1 cellular context compared by ENCODE assay signal in the genomic region with DNA sequence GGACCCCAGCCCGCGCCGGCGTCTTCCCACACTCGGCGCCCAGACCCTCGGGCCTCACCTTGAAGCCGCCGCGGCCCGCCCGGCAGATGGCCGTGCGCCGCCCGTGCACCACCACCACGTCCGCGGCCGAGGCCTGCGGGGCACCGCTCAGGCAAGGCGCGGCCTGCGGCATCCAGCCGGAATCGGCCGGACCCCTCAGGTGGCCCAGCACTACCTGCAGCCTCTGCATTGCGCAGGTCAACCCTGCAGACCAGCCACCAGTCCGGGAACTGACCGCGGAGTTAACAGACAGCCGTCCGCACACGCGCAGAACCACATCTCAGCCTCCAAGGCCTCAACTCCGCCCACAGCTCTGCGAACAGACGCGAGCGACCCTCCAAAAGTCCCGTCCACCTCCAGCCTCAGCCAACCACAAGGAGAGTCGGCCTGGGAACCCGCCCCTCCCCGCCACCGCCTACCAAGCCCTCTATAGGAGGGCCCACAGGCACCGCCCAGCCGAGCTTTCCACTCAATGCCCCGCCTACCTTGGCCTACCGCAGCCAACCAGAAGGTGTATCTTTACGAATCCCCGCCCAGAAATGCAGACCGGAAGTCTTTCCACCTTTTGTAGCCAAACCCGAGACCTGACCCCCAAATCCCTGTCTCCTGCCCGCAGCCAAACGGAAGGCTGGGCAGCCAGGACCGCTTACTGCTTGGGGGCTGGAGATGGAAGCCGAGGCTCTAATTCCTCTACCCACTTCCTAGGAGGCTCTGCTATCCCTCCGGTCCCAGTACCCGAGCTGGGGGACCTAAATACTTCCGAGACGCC.
TF ChIP-seq lines count a peak whose summit lies in the region.

A gene with protein sequence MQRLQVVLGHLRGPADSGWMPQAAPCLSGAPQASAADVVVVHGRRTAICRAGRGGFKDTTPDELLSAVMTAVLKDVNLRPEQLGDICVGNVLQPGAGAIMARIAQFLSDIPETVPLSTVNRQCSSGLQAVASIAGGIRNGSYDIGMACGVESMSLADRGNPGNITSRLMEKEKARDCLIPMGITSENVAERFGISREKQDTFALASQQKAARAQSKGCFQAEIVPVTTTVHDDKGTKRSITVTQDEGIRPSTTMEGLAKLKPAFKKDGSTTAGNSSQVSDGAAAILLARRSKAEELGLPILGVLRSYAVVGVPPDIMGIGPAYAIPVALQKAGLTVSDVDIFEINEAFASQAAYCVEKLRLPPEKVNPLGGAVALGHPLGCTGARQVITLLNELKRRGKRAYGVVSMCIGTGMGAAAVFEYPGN (minus strand): TSS at position 321 of the 808 bp plus-strand sequence. CDS start 92 bp downstream, at position 229.

TF ChIP-seq in GM12878, 131 proteins besides CTCF, POLR2A, EP300 and RAD21 (continued from another document and continues in another):
- TF ChIP-seq TARDBP (IDR thresholded peaks at IDR 0.05; ENCODE audit: borderline replicate concordance), result no peak
- TF ChIP-seq EED (IDR thresholded peaks at IDR 0.05; ENCODE audit: low read depth), result peak; percentile 65; the same call in 1 of the 2 replicates
- TF ChIP-seq, protein P1, sequence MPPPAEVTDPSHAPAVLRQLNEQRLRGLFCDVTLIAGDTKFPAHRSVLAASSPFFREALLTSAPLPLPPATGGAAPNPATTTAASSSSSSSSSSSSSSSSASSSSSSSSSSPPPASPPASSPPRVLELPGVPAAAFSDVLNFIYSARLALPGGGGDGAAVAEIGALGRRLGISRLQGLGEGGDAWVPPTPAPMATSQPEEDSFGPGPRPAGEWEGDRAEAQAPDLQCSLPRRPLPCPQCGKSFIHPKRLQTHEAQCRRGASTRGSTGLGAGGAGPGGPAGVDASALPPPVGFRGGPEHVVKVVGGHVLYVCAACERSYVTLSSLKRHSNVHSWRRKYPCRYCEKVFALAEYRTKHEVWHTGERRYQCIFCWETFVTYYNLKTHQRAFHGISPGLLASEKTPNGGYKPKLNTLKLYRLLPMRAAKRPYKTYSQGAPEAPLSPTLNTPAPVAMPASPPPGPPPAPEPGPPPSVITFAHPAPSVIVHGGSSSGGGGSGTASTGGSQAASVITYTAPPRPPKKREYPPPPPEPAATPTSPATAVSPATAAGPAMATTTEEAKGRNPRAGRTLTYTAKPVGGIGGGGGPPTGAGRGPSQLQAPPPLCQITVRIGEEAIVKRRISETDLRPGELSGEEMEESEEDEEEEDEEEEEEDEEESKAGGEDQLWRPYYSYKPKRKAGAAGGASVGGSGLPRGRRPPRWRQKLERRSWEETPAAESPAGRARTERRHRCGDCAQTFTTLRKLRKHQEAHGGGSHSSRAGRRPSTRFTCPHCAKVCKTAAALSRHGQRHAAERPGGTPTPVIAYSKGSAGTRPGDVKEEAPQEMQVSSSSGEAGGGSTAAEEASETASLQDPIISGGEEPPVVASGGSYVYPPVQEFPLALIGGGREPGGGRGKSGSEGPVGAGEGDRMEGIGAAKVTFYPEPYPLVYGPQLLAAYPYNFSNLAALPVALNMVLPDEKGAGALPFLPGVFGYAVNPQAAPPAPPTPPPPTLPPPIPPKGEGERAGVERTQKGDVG (CRISPR knock-in tag; IDR thresholded peaks at IDR 0.05), result no peak
- TF ChIP-seq KAT2A (conservative IDR thresholded peaks at IDR 0.05; ENCODE audit: control insufficient read depth, low read depth, low read length), result no peak
- peak; percentile 90 for TF ChIP-seq NKRF (conservative IDR thresholded peaks at IDR 0.05)
- TF ChIP-seq YY1 (IDR thresholded peaks at IDR 0.05; ENCODE audit: low read depth, low read length), result 0 out of 2 replicates have a peak, but pooled peaks have one; percentile 20
- TF ChIP-seq IKZF2 (IDR thresholded peaks at IDR 0.05), result peak; percentile 54 to 75; a peak in 3 of 4 replicates
- TF ChIP-seq ESRRA (IDR thresholded peaks at IDR 0.05; ENCODE audit: low read length), result no peak
- no peak for TF ChIP-seq RBBP5 (conservative IDR thresholded peaks at IDR 0.05)
- no peak for TF ChIP-seq EGR1 (IDR thresholded peaks at IDR 0.05; ENCODE audit: borderline replicate concordance in 1 of 2, low read depth in 2 of 2, low read length in 2 of 2)
- TF ChIP-seq ZNF592 (IDR thresholded peaks at IDR 0.05), result no peak
- TF ChIP-seq, protein P2, sequence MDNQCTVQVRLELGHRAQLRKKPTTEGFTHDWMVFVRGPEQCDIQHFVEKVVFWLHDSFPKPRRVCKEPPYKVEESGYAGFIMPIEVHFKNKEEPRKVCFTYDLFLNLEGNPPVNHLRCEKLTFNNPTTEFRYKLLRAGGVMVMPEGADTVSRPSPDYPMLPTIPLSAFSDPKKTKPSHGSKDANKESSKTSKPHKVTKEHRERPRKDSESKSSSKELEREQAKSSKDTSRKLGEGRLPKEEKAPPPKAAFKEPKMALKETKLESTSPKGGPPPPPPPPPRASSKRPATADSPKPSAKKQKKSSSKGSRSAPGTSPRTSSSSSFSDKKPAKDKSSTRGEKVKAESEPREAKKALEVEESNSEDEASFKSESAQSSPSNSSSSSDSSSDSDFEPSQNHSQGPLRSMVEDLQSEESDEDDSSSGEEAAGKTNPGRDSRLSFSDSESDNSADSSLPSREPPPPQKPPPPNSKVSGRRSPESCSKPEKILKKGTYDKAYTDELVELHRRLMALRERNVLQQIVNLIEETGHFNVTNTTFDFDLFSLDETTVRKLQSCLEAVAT (IDR thresholded peaks at IDR 0.05), result no peak
- TF ChIP-seq, protein P3, sequence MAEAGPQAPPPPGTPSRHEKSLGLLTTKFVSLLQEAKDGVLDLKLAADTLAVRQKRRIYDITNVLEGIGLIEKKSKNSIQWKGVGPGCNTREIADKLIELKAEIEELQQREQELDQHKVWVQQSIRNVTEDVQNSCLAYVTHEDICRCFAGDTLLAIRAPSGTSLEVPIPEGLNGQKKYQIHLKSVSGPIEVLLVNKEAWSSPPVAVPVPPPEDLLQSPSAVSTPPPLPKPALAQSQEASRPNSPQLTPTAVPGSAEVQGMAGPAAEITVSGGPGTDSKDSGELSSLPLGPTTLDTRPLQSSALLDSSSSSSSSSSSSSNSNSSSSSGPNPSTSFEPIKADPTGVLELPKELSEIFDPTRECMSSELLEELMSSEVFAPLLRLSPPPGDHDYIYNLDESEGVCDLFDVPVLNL (IDR thresholded peaks at IDR 0.05; ENCODE audit: low read depth, low read length), result no peak
- no peak for TF ChIP-seq YBX1 (IDR thresholded peaks at IDR 0.05)
- no peak; the same call in 1 of the 2 replicates for TF ChIP-seq NR2C1 (IDR thresholded peaks at IDR 0.05)
- TF ChIP-seq NBN (IDR thresholded peaks at IDR 0.05), result no peak
- peak; percentile 44; the same call in 1 of the 2 replicates for TF ChIP-seq SIN3A (IDR thresholded peaks at IDR 0.05; ENCODE audit: low read depth, low read length)
- no peak for TF ChIP-seq CHD4 (IDR thresholded peaks at IDR 0.05)
- TF ChIP-seq KDM1A (IDR thresholded peaks at IDR 0.05; ENCODE audit: borderline replicate concordance), result no peak
- no peak for TF ChIP-seq NFYA (IDR thresholded peaks at IDR 0.05; ENCODE audit: borderline replicate concordance, low read depth, low read length)
- TF ChIP-seq CBFB (IDR thresholded peaks at IDR 0.05; ENCODE audit: low read depth), result peak; percentile 71; the same call in 1 of the 2 replicates
- TF ChIP-seq ZNF274 (IDR thresholded peaks at IDR 0.05; ENCODE audit: insufficient read depth, insufficient read length), result no peak
- no peak for TF ChIP-seq SUZ12 (IDR thresholded peaks at IDR 0.05; ENCODE audit: unreplicated experiment)
- peak; percentile 45; the same call in 1 of the 2 replicates for TF ChIP-seq NRF1 (conservative IDR thresholded peaks at IDR 0.05; ENCODE audit: low read depth, low read length)
- TF ChIP-seq DPF2 (IDR thresholded peaks at IDR 0.05), result peak; percentile 76
- no peak for TF ChIP-seq WRNIP1 (IDR thresholded peaks at IDR 0.05; ENCODE audit: borderline replicate concordance, low read depth, low read length)
- TF ChIP-seq RAD51 (IDR thresholded peaks at IDR 0.05), result no peak
- no peak for TF ChIP-seq ZNF622 (IDR thresholded peaks at IDR 0.05)
- no peak for TF ChIP-seq NFXL1 (IDR thresholded peaks at IDR 0.05; ENCODE audit: borderline replicate concordance)
- TF ChIP-seq SMARCA5 (IDR thresholded peaks at IDR 0.05), result peak; percentile 17; the same call in 1 of the 2 replicates
- TF ChIP-seq GATAD2B (conservative IDR thresholded peaks at IDR 0.05; ENCODE audit: low read depth), result peak; percentile 77
- no peak for TF ChIP-seq SREBF2 (IDR thresholded peaks at IDR 0.05; ENCODE audit: low read length)
- no peak for TF ChIP-seq CBX3 (IDR thresholded peaks at IDR 0.05; ENCODE audit: borderline replicate concordance, low read depth)
- TF ChIP-seq ATF7 (IDR thresholded peaks at IDR 0.05; ENCODE audit: low read depth), result 0 out of 2 replicates have a peak, but pooled peaks have one; percentile 8
- TF ChIP-seq NFIC (IDR thresholded peaks at IDR 0.05; ENCODE audit: low read depth, low read length), result no peak
- 0 out of 2 replicates have a peak, but pooled peaks have one; percentile 19 for TF ChIP-seq SREBF1 (IDR thresholded peaks at IDR 0.05; ENCODE audit: low read length)
- no peak for TF ChIP-seq ZNF217 (IDR thresholded peaks at IDR 0.05)
- no peak for TF ChIP-seq NR2C2 (IDR thresholded peaks at IDR 0.05; ENCODE audit: borderline replicate concordance, control insufficient read depth, insufficient read length, low read depth)
- no peak for TF ChIP-seq CEBPB (IDR thresholded peaks at IDR 0.05; ENCODE audit: borderline replicate concordance in 1 of 2, low read depth in 2 of 2, low read length in 2 of 2)
- TF ChIP-seq REST (IDR thresholded peaks at IDR 0.05; ENCODE audit: low read depth, low read length), result no peak
- TF ChIP-seq PML (IDR thresholded peaks at IDR 0.05; ENCODE audit: low read length), result peak; percentile 54; the same call in 1 of the 2 replicates
- no peak for TF ChIP-seq ETV6 (conservative IDR thresholded peaks at IDR 0.05 in 1 of 2, IDR thresholded peaks at IDR 0.05 in 1 of 2; ENCODE audit: borderline replicate concordance in 1 of 2, low read depth in 1 of 2)
- no peak for TF ChIP-seq SPI1 (IDR thresholded peaks at IDR 0.05; ENCODE audit: borderline replicate concordance, insufficient read depth, low read depth, low read length)
- peak; percentile 88 for TF ChIP-seq LARP7 (IDR thresholded peaks at IDR 0.05)
